Comparison of ENCODE assay signal across 21 cellular contexts in genomic region chr2:78024991-78025390, GRCh38.
A peak's percentile ranks its signal among the peaks of the same experiment; 100 is the strongest.
DNase-seq lines count a peak whose midpoint lies in the region; ATAC-seq and TF ChIP-seq lines count a peak whose summit lies in the region.
"Had no signal": no experiment of that assay in that cellular context is flagged by ENCODE, and none has a peak within 500 bp of the region (broad histone marks: within the 10 kb centered on the region; RNA-seq: fewer than 3 reads in every experiment).

No MANE protein-coding gene starts in this region.

- intact Hi-C loops in left ventricle myocardium inferior (cut with micrococcal nuclease) = no loop called here

- H3K4me1 Mint-ChIP-seq in endothelial cell (ENCODE audit: unreplicated experiment) = no peaks in the 10 kb centered on the region
- H3K4me1 Mint-ChIP-seq: B cell; CD4-positive, CD25-positive, alpha-beta regulatory T cell had no signal

- DNase-seq in Caki2 (ENCODE audit: low read depth) = peak; percentile 54
- peak; percentile 69 for DNase-seq in epithelial cell of proximal tubule (ENCODE audit: low read depth)
- peak; percentile 55 for DNase-seq in kidney tubule cell (ENCODE audit: low spot score)
- DNase-seq in renal cortical epithelial cell (ENCODE audit: low read depth) = peak; percentile 91
- no peak for DNase-seq in left ventricle myocardium inferior
- no peak for DNase-seq in endothelial cell (ENCODE audit: low spot score)
- DNase-seq: Caco-2; CD4-positive, CD25-positive, alpha-beta regulatory T cell; CD8-positive, alpha-beta T cell; DMS 273 treated with DMSO at 0.1 percent for 48 hours; DMS79; EL; GDM1; H7; HCEC 1CT had no signal

- no peak overlapping the region for H3K4me3 ChIP-seq in epithelial cell of proximal tubule (ENCODE audit: low read depth, low read length)
- no peak overlapping the region for H3K4me3 ChIP-seq in left ventricle myocardium inferior
- H3K4me3 ChIP-seq: BLaER1, GM12878 had no signal

- ATAC-seq in GM19023 (IDR thresholded peaks at IDR 0.05; ENCODE audit: unreplicated experiment) (no peak), GM19463 (IDR thresholded peaks at IDR 0.05; ENCODE audit: unreplicated experiment) (no peak)
- ATAC-seq: CD8-positive, alpha-beta T cell; GM12878 had no signal

- in situ Hi-C loops in Caki2 (cut with HindIII; ENCODE audit: low pct_unique_long_range_greater_than_20kb, low sequenced_read_pairs) = no loop called here

- H3K4me3 Mint-ChIP-seq in endothelial cell (ENCODE audit: unreplicated experiment) = no peak overlapping the region
- H3K4me3 Mint-ChIP-seq: B cell; CD4-positive, CD25-positive, alpha-beta regulatory T cell; CD8-positive, alpha-beta T cell had no signal

- H3K36me3 ChIP-seq in left ventricle myocardium inferior = no peaks in the 10 kb centered on the region
- H3K36me3 ChIP-seq: BLaER1 had no signal

- peaks cover 46% of the 10 kb centered on the region for H3K9me3 ChIP-seq in left ventricle myocardium inferior (replicated peaks)

- no peaks in the 10 kb centered on the region for H3K9me3 Mint-ChIP-seq in endothelial cell (ENCODE audit: unreplicated experiment)

- no peaks in the 10 kb centered on the region for H3K36me3 Mint-ChIP-seq in endothelial cell (ENCODE audit: low read depth, unreplicated experiment)
- H3K36me3 Mint-ChIP-seq: CD4-positive, CD25-positive, alpha-beta regulatory T cell; CD8-positive, alpha-beta T cell had no signal

- no peaks in the 10 kb centered on the region for H3K27me3 ChIP-seq in left ventricle myocardium inferior (ENCODE audit: low read depth)
- H3K27me3 ChIP-seq: BLaER1 had no signal

- H3K27me3 Mint-ChIP-seq in endothelial cell (ENCODE audit: unreplicated experiment) = no peaks in the 10 kb centered on the region
- H3K27me3 Mint-ChIP-seq: B cell; CD4-positive, CD25-positive, alpha-beta regulatory T cell had no signal

- no peaks in the 10 kb centered on the region for H3K4me1 ChIP-seq in left ventricle myocardium inferior
- H3K4me1 ChIP-seq: BLaER1, Caco-2 had no signal

- H3K27ac Mint-ChIP-seq in endothelial cell (ENCODE audit: unreplicated experiment) = no peak overlapping the region
- H3K27ac Mint-ChIP-seq: B cell; CD4-positive, CD25-positive, alpha-beta regulatory T cell; CD8-positive, alpha-beta T cell had no signal

- no peak overlapping the region for H3K27ac ChIP-seq in left ventricle myocardium inferior (replicated peaks)
- H3K27ac ChIP-seq: BLaER1, C4-2B had no signal

- no peak for TF ChIP-seq CTCF in epithelial cell of proximal tubule (conservative IDR thresholded peaks at IDR 0.05; ENCODE audit: low read depth, low read length)
- no peak for TF ChIP-seq CTCF in left ventricle myocardium inferior (IDR thresholded peaks at IDR 0.05; ENCODE audit: borderline replicate concordance)
- no peak for TF ChIP-seq CTCF in endothelial cell (IDR thresholded peaks at IDR 0.05; ENCODE audit: unreplicated experiment)

Comparison
In these comparisons a context has a peak if more than half of its experiments do, and no peak if none do; other contexts are left out.
1. DNase-seq: peak in Caki2 (single experiment), epithelial cell of proximal tubule (single experiment), kidney tubule cell (single experiment) and renal cortical epithelial cell (single experiment); none in left ventricle myocardium inferior (single experiment) and endothelial cell (single experiment).